17 cellular contexts compared by ENCODE assay signal in genomic region chr18:3269241-3269640, GRCh38. TPM values are rescaled to one million over a fixed set of nuclear protein-coding genes. Genes with fewer than 3 reads are reported as not detected.
DNase-seq lines count a peak whose midpoint lies in the region; ATAC-seq, FAIRE-seq and TF ChIP-seq lines count a peak whose summit lies in the region.
"Had no signal": no experiment of that assay in that cellular context is flagged by ENCODE, and none has a peak within 500 bp of the region (broad histone marks: within the 10 kb centered on the region; RNA-seq: fewer than 3 reads in every experiment).

No MANE protein-coding gene starts in this region.

- H3K36me3 ChIP-seq in OCI-LY3 (replicated peaks; ENCODE audit: low read depth, low read length) (peaks cover 8% of the 10 kb centered on the region), skeletal muscle satellite cell (ENCODE audit: insufficient read depth, low read length) (peaks cover 20% of the 10 kb centered on the region)

- H4K20me1 ChIP-seq in OCI-LY3 (ENCODE audit: insufficient read depth, low read length) = peaks cover 48% of the 10 kb centered on the region

- no peak overlapping the region for H3K9ac ChIP-seq in OCI-LY3 (ENCODE audit: low read length)
- no peak overlapping the region for H3K9ac ChIP-seq in skeletal muscle satellite cell (ENCODE audit: low read depth, low read length)

- H3K79me2 ChIP-seq in OCI-LY3 (ENCODE audit: low read length) = peaks cover 83% of the 10 kb centered on the region

- no peak overlapping the region for H3K27ac ChIP-seq in OCI-LY3 (ENCODE audit: low read length)
- H3K27ac ChIP-seq: vagina had no signal

- H3K27me3 ChIP-seq in OCI-LY3 (ENCODE audit: low read depth, low read length) (no peaks in the 10 kb centered on the region), skeletal muscle satellite cell (ENCODE audit: control insufficient read depth, insufficient read depth, low read length) (no peaks in the 10 kb centered on the region)
- H3K27me3 ChIP-seq: vagina had no signal

- H3K36me3 Mint-ChIP-seq in activated CD4-positive, alpha-beta memory T cell treated with anti-CD3 and anti-CD28 coated beads for 36 hours = peaks cover 10% of the 10 kb centered on the region
- H3K36me3 Mint-ChIP-seq in activated CD4-positive, alpha-beta memory T cell treated with anti-CD3 and anti-CD28 coated beads, Interleukin-2, amount 10 ng/mL, durations not matched to agents 7 days and 5 days (ENCODE audit: low read depth) = peaks cover 65% of the 10 kb centered on the region
- H3K36me3 Mint-ChIP-seq in effector memory CD8-positive, alpha-beta T cell (ENCODE audit: insufficient read depth) = peaks cover 24% of the 10 kb centered on the region

- H2AFZ ChIP-seq in OCI-LY3 (ENCODE audit: low read depth, low read length) = no peak overlapping the region

- H3K4me3 ChIP-seq in OCI-LY3 (ENCODE audit: low read length) (no peak overlapping the region), skeletal muscle satellite cell (ENCODE audit: low read length) (peak overlapping the region; percentile 33)
- H3K4me3 ChIP-seq: vagina had no signal

- no peak for ATAC-seq in effector memory CD8-positive, alpha-beta T cell (replicated peaks)
- ATAC-seq in GM18858 (IDR thresholded peaks at IDR 0.05; ENCODE audit: unreplicated experiment) = no peak
- ATAC-seq: activated CD8-positive, alpha-beta memory T cell treated with anti-CD3 and anti-CD28 coated beads, Interleukin-2, amount 10 ng/mL, durations not matched to agents 7 days and 5 days; HCT116 had no signal

- POLR2A ChIA-PET in activated CD4-positive, alpha-beta memory T cell treated with anti-CD3 and anti-CD28 coated beads for 36 hours (lab: Charles Lee) = no interaction called here
- POLR2A ChIA-PET in activated CD4-positive, alpha-beta memory T cell treated with anti-CD3 and anti-CD28 coated beads, Interleukin-2, amount 10 ng/mL, durations not matched to agents 7 days and 5 days (lab: Charles Lee) = no interaction called here

- H3K27ac Mint-ChIP-seq in activated CD4-positive, alpha-beta memory T cell treated with anti-CD3 and anti-CD28 coated beads for 36 hours = peak overlapping the region; percentile 24
- no peak overlapping the region for H3K27ac Mint-ChIP-seq in activated CD4-positive, alpha-beta memory T cell treated with anti-CD3 and anti-CD28 coated beads, Interleukin-2, amount 10 ng/mL, durations not matched to agents 7 days and 5 days
- H3K27ac Mint-ChIP-seq in effector memory CD8-positive, alpha-beta T cell = peak overlapping the region; percentile 45 to 87

- H3K4me3 Mint-ChIP-seq in activated CD4-positive, alpha-beta memory T cell treated with anti-CD3 and anti-CD28 coated beads for 36 hours = no peak overlapping the region
- no peak overlapping the region for H3K4me3 Mint-ChIP-seq in activated CD4-positive, alpha-beta memory T cell treated with anti-CD3 and anti-CD28 coated beads, Interleukin-2, amount 10 ng/mL, durations not matched to agents 7 days and 5 days
- peak overlapping the region; percentile 10 to 60 for H3K4me3 Mint-ChIP-seq in effector memory CD8-positive, alpha-beta T cell
- H3K4me3 Mint-ChIP-seq: activated CD8-positive, alpha-beta memory T cell treated with anti-CD3 and anti-CD28 coated beads, Interleukin-2, amount 10 ng/mL, durations not matched to agents 7 days and 5 days had no signal

- H3K9me3 Mint-ChIP-seq in activated CD4-positive, alpha-beta memory T cell treated with anti-CD3 and anti-CD28 coated beads for 36 hours = no peaks in the 10 kb centered on the region
- H3K9me3 Mint-ChIP-seq in activated CD4-positive, alpha-beta memory T cell treated with anti-CD3 and anti-CD28 coated beads, Interleukin-2, amount 10 ng/mL, durations not matched to agents 7 days and 5 days = no peaks in the 10 kb centered on the region
- no peaks in the 10 kb centered on the region for H3K9me3 Mint-ChIP-seq in effector memory CD8-positive, alpha-beta T cell

- no peak for TF ChIP-seq POLR2A in H54 (IDR thresholded peaks at IDR 0.05; ENCODE audit: low read depth, low read length)

- intact Hi-C loops in activated CD4-positive, alpha-beta memory T cell treated with anti-CD3 and anti-CD28 coated beads for 36 hours (cut with micrococcal nuclease) = no loop called here

- H3K4me2 ChIP-seq in OCI-LY3 (ENCODE audit: low read length) (0 out of 2 replicates have a peak overlapping the region, but pooled peaks have one; percentile 24), skeletal muscle satellite cell (ENCODE audit: low read length) (peak overlapping the region; percentile 46)

- no peaks in the 10 kb centered on the region for H3K27me3 Mint-ChIP-seq in activated CD4-positive, alpha-beta memory T cell treated with anti-CD3 and anti-CD28 coated beads for 36 hours
- no peaks in the 10 kb centered on the region for H3K27me3 Mint-ChIP-seq in activated CD4-positive, alpha-beta memory T cell treated with anti-CD3 and anti-CD28 coated beads, Interleukin-2, amount 10 ng/mL, durations not matched to agents 7 days and 5 days
- H3K27me3 Mint-ChIP-seq in effector memory CD8-positive, alpha-beta T cell = no peaks in the 10 kb centered on the region
- H3K27me3 Mint-ChIP-seq: activated CD8-positive, alpha-beta memory T cell treated with anti-CD3 and anti-CD28 coated beads, Interleukin-2, amount 10 ng/mL, durations not matched to agents 7 days and 5 days; progenitor cell of endocrine pancreas had no signal

- peaks cover 24% of the 10 kb centered on the region for H3K4me1 ChIP-seq in OCI-LY3 (ENCODE audit: low read length)
- H3K4me1 ChIP-seq in skeletal muscle satellite cell (ENCODE audit: control insufficient read depth, insufficient read depth, low read length) = peaks cover 60% of the 10 kb centered on the region

- DNase-seq in activated CD4-positive, alpha-beta memory T cell treated with anti-CD3 and anti-CD28 coated beads for 36 hours = no peak
- no peak for DNase-seq in activated CD4-positive, alpha-beta memory T cell treated with anti-CD3 and anti-CD28 coated beads, Interleukin-2, amount 10 ng/mL, durations not matched to agents 7 days and 5 days
- no peak for DNase-seq in effector memory CD8-positive, alpha-beta T cell
- no peak for DNase-seq in H54 (ENCODE audit: insufficient read length, low spot score)
- DNase-seq in NCI-H146 treated with DMSO at 0.1 percent for 48 hours (lab: John Stamatoyannopoulos, UW; ENCODE audit: unreplicated experiment) = no peak
- DNase-seq: ACHN; activated CD8-positive, alpha-beta memory T cell treated with anti-CD3 and anti-CD28 coated beads, Interleukin-2, amount 10 ng/mL, durations not matched to agents 7 days and 5 days; caudate nucleus; left cardiac atrium; NCI-H526; SW 1271 had no signal

- CTCF ChIA-PET in activated CD4-positive, alpha-beta memory T cell treated with anti-CD3 and anti-CD28 coated beads for 36 hours (lab: Charles Lee) = interaction anchor here (1.0 kb wide), 1 partner anchor 13 kb away, joined by 3 read pairs; no protein-coding TSS in a partner anchor
- CTCF ChIA-PET in activated CD4-positive, alpha-beta memory T cell treated with anti-CD3 and anti-CD28 coated beads, Interleukin-2, amount 10 ng/mL, durations not matched to agents 7 days and 5 days (lab: Charles Lee) = no interaction called here

- H3K9me3 ChIP-seq in OCI-LY3 (ENCODE audit: insufficient read depth, low read length) (no peaks in the 10 kb centered on the region), skeletal muscle satellite cell (replicated peaks; ENCODE audit: low read length) (no peaks in the 10 kb centered on the region)
- H3K9me3 ChIP-seq: vagina had no signal

- FAIRE-seq in H54 (lab: Jason Lieb, UNC) = no peak

- H3K4me1 Mint-ChIP-seq in activated CD4-positive, alpha-beta memory T cell treated with anti-CD3 and anti-CD28 coated beads for 36 hours (ENCODE audit: low read depth) = peaks cover 83% of the 10 kb centered on the region
- H3K4me1 Mint-ChIP-seq in activated CD4-positive, alpha-beta memory T cell treated with anti-CD3 and anti-CD28 coated beads, Interleukin-2, amount 10 ng/mL, durations not matched to agents 7 days and 5 days = peaks cover 65% of the 10 kb centered on the region
- peaks cover 63 to 91% of the 10 kb centered on the region in 2 donors for H3K4me1 Mint-ChIP-seq in effector memory CD8-positive, alpha-beta T cell (ENCODE audit: low read depth in 2 of 2)

- TF ChIP-seq CTCF in OCI-LY3 (IDR thresholded peaks at IDR 0.05; ENCODE audit: low read depth, low read length) = no peak

RNA-seq across cellular contexts. Expression of gene MYL12B, which starts 7.3 kb away (rescaled TPM):
- total RNA-seq in activated CD4-positive, alpha-beta memory T cell treated with anti-CD3 and anti-CD28 coated beads for 36 hours = 100 to 1,000 TPM; 335 to 339 TPM
- total RNA-seq in activated CD4-positive, alpha-beta memory T cell treated with anti-CD3 and anti-CD28 coated beads, Interleukin-2, amount 10 ng/mL, durations not matched to agents 7 days and 5 days = 100 to 1,000 TPM; 371 to 378 TPM
- 294 and 299 TPM in 2 replicates for total RNA-seq in skeletal muscle satellite cell (2012; rRNA removed)

RNA-seq across cellular contexts. Expression of gene MYL12A, which starts 21.6 kb away (rescaled TPM):
- total RNA-seq in activated CD4-positive, alpha-beta memory T cell treated with anti-CD3 and anti-CD28 coated beads for 36 hours = 100 to 1,000 TPM; 538 to 542 TPM
- 1,000 to 10,000 TPM; 1,118 to 1,119 TPM for total RNA-seq in activated CD4-positive, alpha-beta memory T cell treated with anti-CD3 and anti-CD28 coated beads, Interleukin-2, amount 10 ng/mL, durations not matched to agents 7 days and 5 days
- total RNA-seq in skeletal muscle satellite cell (2012; rRNA removed) = 426 and 583 TPM in 2 replicates

RNA-seq across cellular contexts. Expression of gene MYOM1, which starts 49.5 kb away (rescaled TPM):
- 1 to 10 TPM in 1 of 2 experiments, under 1 TPM in 1; 0.90 to 1.2 TPM for total RNA-seq in activated CD4-positive, alpha-beta memory T cell treated with anti-CD3 and anti-CD28 coated beads for 36 hours
- 1 to 10 TPM; 1.7 to 2.4 TPM for total RNA-seq in activated CD4-positive, alpha-beta memory T cell treated with anti-CD3 and anti-CD28 coated beads, Interleukin-2, amount 10 ng/mL, durations not matched to agents 7 days and 5 days
- total RNA-seq in skeletal muscle satellite cell (2012; rRNA removed) = 0.51 and 0.87 TPM in 2 replicates

Comparison
In these comparisons a context has a peak if more than half of its experiments do, and no peak if none do; other contexts are left out.
1. H3K4me3 Mint-ChIP-seq: peak in effector memory CD8-positive, alpha-beta T cell (2 of 2); none in activated CD4-positive, alpha-beta memory T cell treated with anti-CD3 and anti-CD28 coated beads for 36 hours (single experiment) and activated CD4-positive, alpha-beta memory T cell treated with anti-CD3 and anti-CD28 coated beads, Interleukin-2, amount 10 ng/mL, durations not matched to agents 7 days and 5 days (single experiment).